ENCODE assay signal across 26 cellular contexts in genomic region chr10:12492016-12492415, GRCh38.
"Had no signal": no experiment of that assay in that cellular context is flagged by ENCODE, and none has a peak within 500 bp of the region (broad histone marks: within the 10 kb centered on the region; RNA-seq: fewer than 3 reads in every experiment).

No MANE protein-coding gene starts in this region.

- H3K4me1 Mint-ChIP-seq: neural crest cell had no signal

- ATAC-seq: naive thymus-derived CD8-positive, alpha-beta T cell; natural killer cell treated with Interleukin-12 subunit alpha and Interleukin-12 subunit beta and Interleukin-15 and Interleukin-18, amount 100 ng/mL, for 72 hours; pancreas; psoas muscle; right lobe of liver; stimulated activated memory B cell treated with anti-CD40 and anti-IgM and Interleukin-4, amounts not matched to agents 10 μg/mL and 1 μg/mL and 100 μg/mL, for 72 hours had no signal

- DNase-seq: naive B cell; naive thymus-derived CD8-positive, alpha-beta T cell; nephron progenitor cell; nucleus accumbens; pancreas; psoas muscle; right cardiac atrium; right lobe of liver; sigmoid colon; small intestine; stimulated activated CD4-positive, alpha-beta T cell treated with anti-CD3 and anti-CD28 coated beads, Interleukin-12 subunit alpha, Interleukin-12 subunit beta, amount 100 ng/mL, for 4 hours; stimulated activated CD4-positive, alpha-beta T cell treated with anti-CD3 and anti-CD28 coated beads, Interleukin-1b, Interleukin-23, amount 100 ng/mL, for 48 hours; stimulated activated CD4-positive, alpha-beta T cell treated with anti-CD3 and anti-CD28 coated beads, Interleukin-4, amount 100 ng/mL, for 1 hour; stimulated activated CD4-positive, alpha-beta T cell treated with anti-CD3 and anti-CD28 coated beads, Interleukin-4, amount 100 ng/mL, for 4 hours; stimulated activated CD8-positive, alpha-beta memory T cell treated with anti-CD3 and anti-CD28 coated beads, Interleukin-4, amount 100 ng/mL, for 48 hours; stimulated activated naive CD4-positive, alpha-beta T cell treated with Interleukin-2 at 50 U/mL for 16 hours; stomach; thyroid gland; trophoblast cell; upper lobe of left lung; uterus had no signal

- H3K27ac Mint-ChIP-seq: naive thymus-derived CD8-positive, alpha-beta T cell; nephron progenitor cell; progenitor cell of endocrine pancreas; stimulated activated naive CD8-positive, alpha-beta T cell treated with anti-CD3 and anti-CD28 coated beads, Interleukin-15, Interleukin-2, amounts not matched to agents 100 ng/mL and 50 ng/mL, for 24 hours had no signal

- H3K36me3 Mint-ChIP-seq: naive B cell; naive thymus-derived CD8-positive, alpha-beta T cell; natural killer cell treated with Interleukin-12 subunit alpha and Interleukin-12 subunit beta and Interleukin-15 and Interleukin-18, amount 100 ng/mL, for 72 hours had no signal

- H3K27me3 Mint-ChIP-seq: naive B cell; naive thymus-derived CD8-positive, alpha-beta T cell; natural killer cell treated with Interleukin-12 subunit alpha and Interleukin-12 subunit beta and Interleukin-15 and Interleukin-18, amount 100 ng/mL, for 72 hours; stimulated activated memory B cell treated with anti-CD40 and anti-IgM and Interleukin-4, amounts not matched to agents 10 μg/mL and 1 μg/mL and 100 μg/mL, for 72 hours; stimulated activated naive CD8-positive, alpha-beta T cell treated with anti-CD3 and anti-CD28 coated beads, Interleukin-15, Interleukin-2, amounts not matched to agents 100 ng/mL and 50 ng/mL, for 24 hours had no signal

- H3K9me3 Mint-ChIP-seq: naive B cell; naive thymus-derived CD8-positive, alpha-beta T cell; natural killer cell treated with Interleukin-12 subunit alpha and Interleukin-12 subunit beta and Interleukin-15 and Interleukin-18, amount 100 ng/mL, for 72 hours; neural crest cell; stimulated activated memory B cell treated with anti-CD40 and anti-IgM and Interleukin-4, amounts not matched to agents 10 μg/mL and 1 μg/mL and 100 μg/mL, for 72 hours; stimulated activated naive CD8-positive, alpha-beta T cell treated with anti-CD3 and anti-CD28 coated beads, Interleukin-15, Interleukin-2, amounts not matched to agents 100 ng/mL and 50 ng/mL, for 24 hours had no signal

- H3K4me3 Mint-ChIP-seq: naive B cell; naive thymus-derived CD8-positive, alpha-beta T cell; natural killer cell treated with Interleukin-12 subunit alpha and Interleukin-12 subunit beta and Interleukin-15 and Interleukin-18, amount 100 ng/mL, for 72 hours; nephron progenitor cell; neural crest cell; stimulated activated memory B cell treated with anti-CD40 and anti-IgM and Interleukin-4, amounts not matched to agents 10 μg/mL and 1 μg/mL and 100 μg/mL, for 72 hours; stimulated activated naive CD8-positive, alpha-beta T cell treated with anti-CD3 and anti-CD28 coated beads, Interleukin-15, Interleukin-2, amounts not matched to agents 100 ng/mL and 50 ng/mL, for 24 hours had no signal
